In the genomic region with DNA sequence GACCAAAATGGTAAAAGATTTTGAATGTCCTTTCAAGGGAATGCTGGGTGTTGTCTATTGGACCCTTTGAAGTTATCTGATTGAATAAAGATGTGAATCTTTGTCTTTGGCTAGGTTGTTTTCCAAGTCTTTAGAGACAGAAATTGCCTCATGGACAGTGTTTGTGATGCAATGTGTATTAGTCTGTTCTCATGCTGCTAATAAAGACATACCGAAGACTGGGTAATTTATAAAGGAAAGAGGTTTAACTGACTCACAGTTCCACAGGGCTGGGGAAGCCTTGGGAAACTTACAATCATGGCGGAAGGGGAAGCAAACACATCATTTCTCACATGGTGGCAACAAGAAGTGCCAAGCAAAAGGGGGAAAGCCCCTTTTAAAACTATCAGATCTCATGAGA, we compare ENCODE assay signal across 16 cellular contexts.
A peak's percentile ranks its signal among the peaks of the same experiment; 100 is the strongest.
DNase-seq lines count a peak whose midpoint lies in the region; ATAC-seq and TF ChIP-seq lines count a peak whose summit lies in the region.
"Had no signal": no experiment of that assay in that cellular context is flagged by ENCODE, and none has a peak within 500 bp of the region (broad histone marks: within the 10 kb centered on the region; RNA-seq: fewer than 3 reads in every experiment).

No MANE protein-coding gene starts in this region.

- H3K36me3 Mint-ChIP-seq in CD14-positive monocyte: peaks cover 19% of the 10 kb centered on the region in 2 donors

- H3K27me3 ChIP-seq in sigmoid colon: no peaks in the 10 kb centered on the region

- H3K27ac Mint-ChIP-seq in CD14-positive monocyte: peak overlapping the region in 4 of 7 donors; percentile 30 to 54 (median 54)
- H3K27ac Mint-ChIP-seq: stimulated activated naive CD8-positive, alpha-beta T cell treated with anti-CD3 and anti-CD28 coated beads, Interleukin-15, Interleukin-2, amounts not matched to agents 100 ng/mL and 50 ng/mL, for 24 hours; T-cell had no signal

- H3K9me3 Mint-ChIP-seq in CD14-positive monocyte: peaks cover 5 to 30% (median 23%) of the 10 kb centered on the region in 7 donors

- TF ChIP-seq CTCF in CD14-positive monocyte (IDR thresholded peaks at IDR 0.05) (no peak), sigmoid colon (IDR thresholded peaks at IDR 0.05) (no peak), GM20000 (IDR thresholded peaks at IDR 0.05; ENCODE audit: extremely low read depth, missing control alignments) (no peak), coronary artery (IDR thresholded peaks at IDR 0.05) (no peak)

- intact Hi-C loops in CD14-positive monocyte (cut with micrococcal nuclease) (no loop called here), sigmoid colon (cut with DNase I) (no loop called here)

- ATAC-seq in activated CD4-positive, CD25-positive, alpha-beta regulatory T cell treated with anti-CD3 and anti-CD28 coated beads, Interleukin-2, amount 50 U/mL, for 24 hours: no peak
- no peak for ATAC-seq in GM19324 (IDR thresholded peaks at IDR 0.05; ENCODE audit: low FRiP score, unreplicated experiment)
- ATAC-seq: T-cell had no signal

- 96% methylated on average over 2 of the region's 2 CpGs for WGBS in sigmoid colon, 2 donors

- peaks cover 0 to 1% (median 0%) of the 10 kb centered on the region in 3 donors for H3K27me3 Mint-ChIP-seq in CD14-positive monocyte (ENCODE audit: low read depth in 3 of 3)
- H3K27me3 Mint-ChIP-seq: stimulated activated naive CD8-positive, alpha-beta T cell treated with anti-CD3 and anti-CD28 coated beads, Interleukin-15, Interleukin-2, amounts not matched to agents 100 ng/mL and 50 ng/mL, for 24 hours; T-cell had no signal

- H3K4me1 ChIP-seq in sigmoid colon: peaks cover 0 to 7% (median 0%) of the 10 kb centered on the region in 4 donors

- TF ChIP-seq POLR2A in sigmoid colon (IDR thresholded peaks at IDR 0.05): no peak

- no peaks in the 10 kb centered on the region for H3K9me3 ChIP-seq in sigmoid colon

- H3K4me3 ChIP-seq in sigmoid colon (no peak overlapping the region), coronary artery (no peak overlapping the region)

- no peak overlapping the region for H3K4me3 Mint-ChIP-seq in CD14-positive monocyte
- H3K4me3 Mint-ChIP-seq: stimulated activated naive CD8-positive, alpha-beta T cell treated with anti-CD3 and anti-CD28 coated beads, Interleukin-15, Interleukin-2, amounts not matched to agents 100 ng/mL and 50 ng/mL, for 24 hours; T-cell had no signal

- DNase-seq in CD14-positive monocyte (ENCODE audit: low spot score) (peak; percentile 47), amniotic epithelial cell (ENCODE audit: low read depth) (peak; percentile 96), fibroblast of the conjunctiva (ENCODE audit: low read depth) (peak; percentile 26), sigmoid colon (peak; percentile 69), GM20000 (ENCODE audit: low spot score) (no peak), coronary artery (ENCODE audit: low spot score) (no peak)
- DNase-seq: dermis blood vessel endothelial cell, KBM-7, kidney glomerular epithelial cell, NCI-H2029, NCI-H510A, Right ventricle myocardium superior, T-cell had no signal

- H3K36me3 ChIP-seq in sigmoid colon: no peaks in the 10 kb centered on the region

- H3K4me1 Mint-ChIP-seq in CD14-positive monocyte: peaks cover 9% of the 10 kb centered on the region

- H3K27ac ChIP-seq in sigmoid colon (no peak overlapping the region), coronary artery (no peak overlapping the region)

- TF ChIP-seq EP300 in sigmoid colon (IDR thresholded peaks at IDR 0.05): no peak

Comparison
In these comparisons a context has a peak if more than half of its experiments do, and no peak if none do; other contexts are left out.
1. DNase-seq: peak in CD14-positive monocyte (single experiment), amniotic epithelial cell (single experiment), fibroblast of the conjunctiva (single experiment) and sigmoid colon (single experiment); none in GM20000 (single experiment) and coronary artery (single experiment).